1 cellular context compared by ENCODE assay signal in the genomic region with DNA sequence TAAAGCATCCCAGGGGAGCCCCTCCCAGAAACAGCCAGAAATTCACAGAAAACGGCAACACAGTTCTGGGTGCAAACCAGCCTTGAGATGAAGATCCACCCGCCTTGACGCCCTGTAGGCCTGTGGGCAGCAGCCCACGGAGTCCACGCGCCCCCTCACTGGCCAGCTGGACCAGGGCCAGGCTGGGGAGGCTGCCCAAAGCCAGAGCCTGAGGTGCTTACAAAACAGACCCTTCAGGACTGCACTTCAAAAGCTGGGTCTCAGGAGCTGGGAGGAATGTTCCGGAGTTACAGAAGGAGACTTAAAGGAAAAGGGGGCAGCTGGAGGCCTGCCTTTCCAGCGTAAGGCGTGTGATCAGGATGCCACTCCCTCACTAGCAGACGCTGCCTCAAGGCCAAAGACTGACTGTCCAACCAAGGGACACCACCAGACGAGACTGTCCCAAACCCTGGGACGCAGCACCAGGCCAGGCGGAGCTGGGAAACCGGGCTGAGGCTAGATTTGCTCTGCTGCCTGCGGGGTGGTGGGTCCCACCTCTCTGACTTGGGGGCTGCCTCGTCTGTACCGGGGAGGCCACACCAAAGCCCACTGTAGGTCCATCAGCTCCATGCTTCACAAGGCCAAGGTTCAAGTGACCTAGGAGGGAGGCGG.
TF ChIP-seq lines count a peak whose summit lies in the region.

No MANE protein-coding gene starts in this region.

TF ChIP-seq in IMR-90, 13 proteins besides CTCF, POLR2A, EP300 and RAD21:
- TF ChIP-seq MAFK (IDR thresholded peaks at IDR 0.05; ENCODE audit: low read depth, low read length) (no peak), FOS (IDR thresholded peaks at IDR 0.05; ENCODE audit: low read depth, low read length) (no peak), MXI1 (IDR thresholded peaks at IDR 0.05; ENCODE audit: borderline replicate concordance, low read depth, low read length) (no peak), RFX5 (IDR thresholded peaks at IDR 0.05; ENCODE audit: low read depth, low read length) (no peak), USF2 (IDR thresholded peaks at IDR 0.05; ENCODE audit: low read depth, low read length) (no peak), MAZ (IDR thresholded peaks at IDR 0.05; ENCODE audit: borderline replicate concordance, low read depth, low read length) (no peak)
- TF ChIP-seq, protein P1, sequence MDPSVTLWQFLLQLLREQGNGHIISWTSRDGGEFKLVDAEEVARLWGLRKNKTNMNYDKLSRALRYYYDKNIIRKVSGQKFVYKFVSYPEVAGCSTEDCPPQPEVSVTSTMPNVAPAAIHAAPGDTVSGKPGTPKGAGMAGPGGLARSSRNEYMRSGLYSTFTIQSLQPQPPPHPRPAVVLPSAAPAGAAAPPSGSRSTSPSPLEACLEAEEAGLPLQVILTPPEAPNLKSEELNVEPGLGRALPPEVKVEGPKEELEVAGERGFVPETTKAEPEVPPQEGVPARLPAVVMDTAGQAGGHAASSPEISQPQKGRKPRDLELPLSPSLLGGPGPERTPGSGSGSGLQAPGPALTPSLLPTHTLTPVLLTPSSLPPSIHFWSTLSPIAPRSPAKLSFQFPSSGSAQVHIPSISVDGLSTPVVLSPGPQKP (IDR thresholded peaks at IDR 0.05; ENCODE audit: borderline replicate concordance, low read depth, low read length), result no peak
